8 cellular contexts compared by ENCODE assay signal in genomic region chr2:87076253-87077027, GRCh38. TPM values are rescaled to one million over a fixed set of nuclear protein-coding genes. Genes with fewer than 3 reads are reported as not detected.
DNase-seq lines count a peak whose midpoint lies in the region; ATAC-seq and TF ChIP-seq lines count a peak whose summit lies in the region.
"Not testable (repeated sequence)": the region's sequence is repeated elsewhere in the genome, so short reads cannot be mapped to it uniquely, and the experiment has no call there.

No MANE protein-coding gene starts in this region.

- ATAC-seq in central memory CD8-positive, alpha-beta T cell (replicated peaks; ENCODE audit: extremely low read depth, poor library complexity, severe bottlenecking), result peak; percentile 91

- H3K9ac ChIP-seq in iPS-18a (ENCODE audit: low read length), result peak overlapping the region; percentile 42
- H3K9ac ChIP-seq in rectal smooth muscle tissue (ENCODE audit: low read length), result peak overlapping the region; percentile 56

- not testable (repeated sequence) for H3K4me1 Mint-ChIP-seq in activated CD4-positive, alpha-beta T cell treated with anti-CD3 and anti-CD28 coated beads, Interleukin-2, amount 10 ng/mL, durations not matched to agents 7 days and 5 days; central memory CD8-positive, alpha-beta T cell

- DNase-seq in GM10248 (ENCODE audit: extremely low spot score) (peak; percentile 51), H4 (ENCODE audit: low spot score) (peak; percentile 77), HuH-7 (ENCODE audit: low spot score) (peak; percentile 45)
- DNase-seq in activated CD4-positive, alpha-beta T cell treated with anti-CD3 and anti-CD28 coated beads, Interleukin-2, amount 10 ng/mL, durations not matched to agents 7 days and 5 days, result peak; percentile 93
- DNase-seq in central memory CD8-positive, alpha-beta T cell (ENCODE audit: low spot score in 2 of 2), result peak; percentile 82 to 93

- not testable (repeated sequence) for H3K36me3 ChIP-seq in iPS-18a (ENCODE audit: control insufficient read depth, low read depth, low read length); rectal smooth muscle tissue (ENCODE audit: control insufficient read depth, insufficient read depth, low read length); thymus (ENCODE audit: control insufficient read depth, insufficient read depth)

- under 1% methylated on average over 73 of the region's 76 CpGs for WGBS in thymus

- POLR2A ChIA-PET in GM10248 (lab: Yijun Ruan, JAX); activated CD4-positive, alpha-beta T cell treated with anti-CD3 and anti-CD28 coated beads, Interleukin-2, amount 10 ng/mL, durations not matched to agents 7 days and 5 days (lab: Charles Lee): not testable (repeated sequence)

- peak overlapping the region; percentile 98 for H3K27ac Mint-ChIP-seq in activated CD4-positive, alpha-beta T cell treated with anti-CD3 and anti-CD28 coated beads, Interleukin-2, amount 10 ng/mL, durations not matched to agents 7 days and 5 days
- H3K27ac Mint-ChIP-seq in central memory CD8-positive, alpha-beta T cell (ENCODE audit: low read depth), result peak overlapping the region; percentile 91

- not testable (repeated sequence) for H3K36me3 Mint-ChIP-seq in activated CD4-positive, alpha-beta T cell treated with anti-CD3 and anti-CD28 coated beads, Interleukin-2, amount 10 ng/mL, durations not matched to agents 7 days and 5 days (ENCODE audit: low read depth); central memory CD8-positive, alpha-beta T cell (ENCODE audit: insufficient read depth)

- not testable (repeated sequence) for H3K9me3 Mint-ChIP-seq in activated CD4-positive, alpha-beta T cell treated with anti-CD3 and anti-CD28 coated beads, Interleukin-2, amount 10 ng/mL, durations not matched to agents 7 days and 5 days; central memory CD8-positive, alpha-beta T cell

- H3K27ac ChIP-seq in iPS-18a (ENCODE audit: low read length), result not testable (repeated sequence)
- peak overlapping the region; percentile 92 for H3K27ac ChIP-seq in rectal smooth muscle tissue (ENCODE audit: low read depth, low read length)
- H3K27ac ChIP-seq in thymus (ENCODE audit: low read depth), result peak overlapping the region; percentile 94

- CTCF ChIA-PET in GM10248 (lab: Yijun Ruan, JAX); activated CD4-positive, alpha-beta T cell treated with anti-CD3 and anti-CD28 coated beads, Interleukin-2, amount 10 ng/mL, durations not matched to agents 7 days and 5 days (lab: Charles Lee): not testable (repeated sequence)

- H3K4me3 ChIP-seq in iPS-18a (ENCODE audit: low read length), result peak overlapping the region; percentile 65
- H3K4me3 ChIP-seq in rectal smooth muscle tissue (ENCODE audit: low read length), result peak overlapping the region; percentile 80
- H3K4me3 ChIP-seq in thymus (ENCODE audit: low read length), result peak overlapping the region; percentile 58

- H3K4me1 ChIP-seq in iPS-18a (ENCODE audit: control insufficient read depth, low read depth, low read length); rectal smooth muscle tissue (ENCODE audit: control insufficient read depth, insufficient read depth, low read length); thymus (ENCODE audit: control insufficient read depth, insufficient read depth, low read length): not testable (repeated sequence)

- not testable (repeated sequence) for TF ChIP-seq CTCF in GM10248 (IDR thresholded peaks at IDR 0.05; ENCODE audit: control extremely low read depth, extremely low read depth, low read depth, missing control alignments)

- H3K4me3 Mint-ChIP-seq in activated CD4-positive, alpha-beta T cell treated with anti-CD3 and anti-CD28 coated beads, Interleukin-2, amount 10 ng/mL, durations not matched to agents 7 days and 5 days, result peak overlapping the region; percentile 85
- peak overlapping the region; percentile 83 for H3K4me3 Mint-ChIP-seq in central memory CD8-positive, alpha-beta T cell

- not testable (repeated sequence) for H3K27me3 Mint-ChIP-seq in activated CD4-positive, alpha-beta T cell treated with anti-CD3 and anti-CD28 coated beads, Interleukin-2, amount 10 ng/mL, durations not matched to agents 7 days and 5 days; central memory CD8-positive, alpha-beta T cell

- not testable (repeated sequence) for H3K27me3 ChIP-seq in iPS-18a (ENCODE audit: control insufficient read depth, insufficient read depth, low read length); rectal smooth muscle tissue (ENCODE audit: control insufficient read depth, insufficient read depth, low read length); thymus (ENCODE audit: control insufficient read depth, insufficient read depth)

- not testable (repeated sequence) for H3K9me3 ChIP-seq in iPS-18a (ENCODE audit: control insufficient read depth, low read depth, low read length); thymus (ENCODE audit: control insufficient read depth)

RNA-seq across cellular contexts. Expression of gene PLGLB1, which starts 54.8 kb away (rescaled TPM):
- 0.87 and 2.1 TPM in 2 replicates for total RNA-seq in H4 (2014; rRNA removed; shearing (Covaris generic))
- total RNA-seq in activated CD4-positive, alpha-beta T cell treated with anti-CD3 and anti-CD28 coated beads, Interleukin-2, amount 10 ng/mL, durations not matched to agents 7 days and 5 days, result 1 to 10 TPM; 3.1 to 4.7 TPM
- 25.4 TPM for polyA plus RNA-seq in thymus
